ENCODE assay signal across 20 cellular contexts in genomic region chr5:7882926-7883325, GRCh38. TPM values are rescaled to one million over a fixed set of nuclear protein-coding genes. Genes with fewer than 3 reads are reported as not detected.
A peak's percentile ranks its signal among the peaks of the same experiment; 100 is the strongest.
DNase-seq lines count a peak whose midpoint lies in the region; ATAC-seq and TF ChIP-seq lines count a peak whose summit lies in the region.
"Had no signal": no experiment of that assay in that cellular context is flagged by ENCODE, and none has a peak within 500 bp of the region (broad histone marks: within the 10 kb centered on the region; RNA-seq: fewer than 3 reads in every experiment).

No MANE protein-coding gene starts in this region.

- peaks cover 59% of the 10 kb centered on the region for H3K36me3 Mint-ChIP-seq in nephron progenitor cell (ENCODE audit: low read depth)

- H3K27ac Mint-ChIP-seq in nephron progenitor cell: no peak overlapping the region
- H3K27ac Mint-ChIP-seq: B cell had no signal

- no peaks in the 10 kb centered on the region for H3K27me3 ChIP-seq in lower lobe of right lung (ENCODE audit: low read depth)

- peaks cover 40% of the 10 kb centered on the region for H3K4me1 ChIP-seq in lower lobe of right lung

- no peak overlapping the region for H3K4me3 ChIP-seq in lower lobe of right lung
- H3K4me3 ChIP-seq: K562 had no signal

- peak; percentile 7 to 32 for DNase-seq in NOMO-1 (lab: John Stamatoyannopoulos, UW; ENCODE audit: unreplicated experiment in 2 of 2)
- DNase-seq in NOMO-1 treated with dmso at 0.1 percent for 144 hours (lab: John Stamatoyannopoulos, UW; ENCODE audit: unreplicated experiment): no peak
- no peak for DNase-seq in caudate nucleus (lab: John Stamatoyannopoulos, UW)
- DNase-seq in lower lobe of right lung: no peak
- no peak for DNase-seq in NCI-H226
- no peak for DNase-seq in nephron progenitor cell
- DNase-seq in H4 (ENCODE audit: low spot score): no peak
- DNase-seq in NCI-H1930 (lab: John Stamatoyannopoulos, UW): no peak
- DNase-seq: 8988T, Caco-2, GF-D8, GOT3, NCI-H1417 treated with DMSO at 0.1 percent for 48 hours, NCI-H2029, NCI-H2171 treated with DMSO at 0.1 percent for 48 hours, SIG-M5 had no signal

- intact Hi-C loops in lower lobe of right lung (cut with DNase I): no loop called here

- H3K4me3 Mint-ChIP-seq in nephron progenitor cell: no peak overlapping the region
- H3K4me3 Mint-ChIP-seq: B cell had no signal

- no peaks in the 10 kb centered on the region for H3K27me3 Mint-ChIP-seq in nephron progenitor cell (ENCODE audit: low read depth, poor library complexity)
- H3K27me3 Mint-ChIP-seq: B cell had no signal

- peak overlapping the region; percentile 93 for H3K27ac ChIP-seq in caudate nucleus (ENCODE audit: low read depth, low read length)
- no peak overlapping the region for H3K27ac ChIP-seq in lower lobe of right lung
- H3K27ac ChIP-seq: RWPE1 had no signal

- peaks cover 95% of the 10 kb centered on the region for H3K36me3 ChIP-seq in lower lobe of right lung

- no peaks in the 10 kb centered on the region for H3K9me3 ChIP-seq in lower lobe of right lung
- H3K9me3 ChIP-seq: Caco-2 had no signal

- no peaks in the 10 kb centered on the region for H3K9me3 Mint-ChIP-seq in nephron progenitor cell

- no peak for TF ChIP-seq CTCF in lower lobe of right lung (IDR thresholded peaks at IDR 0.05)
- TF ChIP-seq CTCF in nephron progenitor cell (IDR thresholded peaks at IDR 0.05): no peak

- ATAC-seq in lower lobe of right lung: peak; percentile 25 to 45
- ATAC-seq: K562 had no signal

- H3K4me1 Mint-ChIP-seq in nephron progenitor cell: no peaks in the 10 kb centered on the region
- H3K4me1 Mint-ChIP-seq: B cell had no signal

RNA-seq across cellular contexts. Expression of gene MTRR, which starts 14.0 kb away (rescaled TPM):
- 92.9 TPM for total RNA-seq in lower lobe of right lung
- 29.7 and 37.4 TPM in 2 replicates for total RNA-seq in H4 (2014; rRNA removed; shearing (Covaris generic))

RNA-seq across cellular contexts. Expression of gene FASTKD3, which starts 14.1 kb away (rescaled TPM):
- total RNA-seq in lower lobe of right lung: 9.4 TPM
- total RNA-seq in H4 (2014; rRNA removed; shearing (Covaris generic)): 34.4 and 41.9 TPM in 2 replicates

RNA-seq across cellular contexts. Expression of gene CFAP90, which starts 32.0 kb away (rescaled TPM):
- 10.7 TPM for total RNA-seq in lower lobe of right lung
- total RNA-seq in H4 (2014; rRNA removed; shearing (Covaris generic)): not detected in 2 replicates
- total RNA-seq: B cell, K562, NCI-H460 had no signal

Comparison
In these comparisons a context has a peak if more than half of its experiments do, and no peak if none do; other contexts are left out.
1. DNase-seq: peak in NOMO-1 (2 of 2); none in NOMO-1 treated with dmso at 0.1 percent for 144 hours (single experiment), caudate nucleus (0 of 61), lower lobe of right lung (single experiment), NCI-H226 (single experiment), nephron progenitor cell (single experiment), H4 (single experiment) and NCI-H1930 (0 of 2).
2. RNA of gene CFAP90, which starts 32.0 kb away (total RNA-seq): 10.7 TPM in lower lobe of right lung (single experiment); not detected in H4; every median in the first group is over 10 times any median in the second.